In genomic region chr12:47744005-47744651, GRCh38 we compare ENCODE assay signal across 8 cellular contexts. TPM values are rescaled to one million over a fixed set of nuclear protein-coding genes. Genes with fewer than 3 reads are reported as not detected.
DNase-seq lines count a peak whose midpoint lies in the region; ATAC-seq and TF ChIP-seq lines count a peak whose summit lies in the region.

No MANE protein-coding gene starts in this region.

- no peak overlapping the region for H3K4me3 ChIP-seq in CD8-positive, alpha-beta memory T cell (ENCODE audit: low read length)
- no peak overlapping the region for H3K4me3 ChIP-seq in dorsolateral prefrontal cortex
- H3K4me3 ChIP-seq in psoas muscle, result no peak overlapping the region

- H3K27ac ChIP-seq in CD8-positive, alpha-beta memory T cell (ENCODE audit: low read depth, low read length), result no peak overlapping the region
- H3K27ac ChIP-seq in dorsolateral prefrontal cortex (peak overlapping the region in 57 of 59 donors; percentile 9 to 98 (median 91)), psoas muscle (no peak overlapping the region)

- peak; percentile 26 to 74 (median 39) for DNase-seq in CD8-positive, alpha-beta memory T cell
- DNase-seq in NCI-H1105 (lab: John Stamatoyannopoulos, UW), result peak; percentile 76
- DNase-seq in activated CD4-positive, alpha-beta T cell treated with anti-CD3 and anti-CD28 coated beads for 48 hours, result peak; percentile 63
- DNase-seq in dorsolateral prefrontal cortex, result peak in 1 of 10 donors; percentile 46
- DNase-seq in psoas muscle, result no peak
- no peak for DNase-seq in cardiac septum (ENCODE audit: low spot score)

- TF ChIP-seq CTCF in dorsolateral prefrontal cortex (IDR thresholded peaks at IDR 0.05 in 54 of 56, conservative IDR thresholded peaks at IDR 0.05 in 2 of 56; ENCODE audit: low read depth in 1 of 56, partially characterized antibody in 56 of 56) (peak in 45 of 56 donors; percentile 9 to 61 (median 36)), psoas muscle (IDR thresholded peaks at IDR 0.05) (peak; percentile 43)

- peaks cover 19 to 37% (median 25%) of the 10 kb centered on the region in 3 donors for H3K4me1 Mint-ChIP-seq in CD8-positive, alpha-beta memory T cell

- no peaks in the 10 kb centered on the region for H3K36me3 ChIP-seq in CD8-positive, alpha-beta memory T cell (ENCODE audit: insufficient read depth, low read length)
- no peaks in the 10 kb centered on the region for H3K36me3 ChIP-seq in psoas muscle (ENCODE audit: insufficient read depth in 1 of 2, low read depth in 1 of 2)

- H3K9me3 Mint-ChIP-seq in CD8-positive, alpha-beta memory T cell, result no peaks in the 10 kb centered on the region

- WGBS in psoas muscle, 3 donors, result 52 to 57% (median 54%) methylated on average over 10 of the region's 10 CpGs

- H3K27ac Mint-ChIP-seq in CD8-positive, alpha-beta memory T cell, result peak overlapping the region in 1 of 8 donors; percentile 79

- H3K27me3 Mint-ChIP-seq in CD8-positive, alpha-beta memory T cell, result peaks cover 8 to 25% of the 10 kb centered on the region in 2 donors

- intact Hi-C loops in dorsolateral prefrontal cortex (cut with DNase I), result no loop called here
- intact Hi-C loops in psoas muscle (cut with DNase I), result no loop called here
- intact Hi-C loops in cardiac septum (cut with DNase I), result loop anchor here (2.0 kb wide), 1 partner anchor 21 kb away; no protein-coding TSS in a partner anchor

- peaks cover 21% of the 10 kb centered on the region for H3K4me1 ChIP-seq in CD8-positive, alpha-beta memory T cell (ENCODE audit: insufficient read depth, low read length)
- H3K4me1 ChIP-seq in psoas muscle, result no peaks in the 10 kb centered on the region

- peak in 2 of 4 donors; percentile 40 to 46 for ATAC-seq in psoas muscle
- no peak for ATAC-seq in HG03280 (IDR thresholded peaks at IDR 0.05; ENCODE audit: unreplicated experiment)
- no peak for ATAC-seq in HG02981 (IDR thresholded peaks at IDR 0.05; ENCODE audit: unreplicated experiment)

- POLR2A ChIA-PET in CD8-positive, alpha-beta memory T cell (lab: Charles Lee), result interaction anchor here (1.1 to 1.4 kb wide), 2 partner anchors 14 to 84 kb away, joined by 3 read pairs; partner anchors contain the start of gene RAPGEF3

- H3K36me3 Mint-ChIP-seq in CD8-positive, alpha-beta memory T cell, result no peaks in the 10 kb centered on the region

- no peak overlapping the region for H3K4me3 Mint-ChIP-seq in CD8-positive, alpha-beta memory T cell

- CTCF ChIA-PET in CD8-positive, alpha-beta memory T cell (lab: Charles Lee), result interaction anchor here (1.0 to 9.6 kb wide), 18 partner anchors 15 to 712 kb away, joined by 3 to 414 read pairs (median 5); partner anchors contain the start of genes ENDOU, HDAC7, RAPGEF3 and RPAP3

- peaks cover 2% of the 10 kb centered on the region for H3K27me3 ChIP-seq in CD8-positive, alpha-beta memory T cell (ENCODE audit: insufficient read depth, low read length, poor library complexity, severe bottlenecking)
- H3K27me3 ChIP-seq in dorsolateral prefrontal cortex (no peaks in the 10 kb centered on the region), psoas muscle (ENCODE audit: insufficient read depth in 3 of 3, low read length in 2 of 3) (no peaks in the 10 kb centered on the region)

- no peaks in the 10 kb centered on the region for H3K9me3 ChIP-seq in CD8-positive, alpha-beta memory T cell (ENCODE audit: low read length)
- H3K9me3 ChIP-seq in psoas muscle, result no peaks in the 10 kb centered on the region

RNA-seq across cellular contexts. Expression of gene RAPGEF3, which starts 14.6 kb away (rescaled TPM):
- 1 to 10 TPM in 1 of 2 experiments, under 1 TPM in 1; 0.95 to 1.1 TPM for total RNA-seq in CD8-positive, alpha-beta memory T cell
- 0.15 TPM for polyA plus RNA-seq in CD8-positive, alpha-beta memory T cell
- total RNA-seq in dorsolateral prefrontal cortex (100 to 1,000 TPM in 51 of 120 experiments, 10 to 100 TPM in 69; 33.3 to 206 (median 93.7) TPM), psoas muscle (10 to 100 TPM in 2 of 4 donors, 1 to 10 TPM in 2; 5.1 to 28.8 (median 11.7) TPM), cardiac septum (26.3 TPM)
- 10 to 100 TPM; 11.7 to 29.9 (median 15.0) TPM for polyA plus RNA-seq in psoas muscle

RNA-seq across cellular contexts. Expression of gene ENDOU, which starts 18.8 kb away (rescaled TPM):
- not detected for total RNA-seq in CD8-positive, alpha-beta memory T cell
- not detected for polyA plus RNA-seq in CD8-positive, alpha-beta memory T cell
- total RNA-seq in dorsolateral prefrontal cortex, result 1 to 10 TPM in 111 of 120 experiments, under 1 TPM in 9; 0.65 to 4.5 (median 2.0) TPM
- total RNA-seq in psoas muscle, result under 1 TPM in 2 of 4 donors, not detected in 2; 0.13 to 0.15 TPM
- under 1 TPM in 2 of 3 donors, not detected in 1; 0.25 to 0.82 TPM for polyA plus RNA-seq in psoas muscle
- total RNA-seq in cardiac septum, result 0.24 TPM

RNA-seq across cellular contexts. Expression of gene SLC48A1, which starts 28.9 kb away (rescaled TPM):
- 10 to 100 TPM; 10.9 to 11.5 TPM for total RNA-seq in CD8-positive, alpha-beta memory T cell
- polyA plus RNA-seq in CD8-positive, alpha-beta memory T cell, result 9.1 TPM
- 100 to 1,000 TPM in 84 of 120 experiments, 10 to 100 TPM in 36; 71.9 to 264 (median 114) TPM for total RNA-seq in dorsolateral prefrontal cortex
- 10 to 100 TPM; 21.8 to 28.7 (median 27.3) TPM for total RNA-seq in psoas muscle
- 10 to 100 TPM; 12.7 to 23.5 (median 19.6) TPM for polyA plus RNA-seq in psoas muscle
- total RNA-seq in cardiac septum, result 20.7 TPM

RNA-seq across cellular contexts. Expression of gene RPAP3, which starts 38.3 kb away (rescaled TPM):
- 10 to 100 TPM; 54.0 to 58.1 TPM for total RNA-seq in CD8-positive, alpha-beta memory T cell
- polyA plus RNA-seq in CD8-positive, alpha-beta memory T cell, result 35.3 TPM
- total RNA-seq in dorsolateral prefrontal cortex (10 to 100 TPM; 18.5 to 41.3 (median 28.2) TPM), psoas muscle (10 to 100 TPM; 24.1 to 28.5 (median 27.4) TPM), cardiac septum (21.0 TPM)
- polyA plus RNA-seq in psoas muscle, result 10 to 100 TPM; 18.8 to 43.2 (median 20.9) TPM

Comparison
In these comparisons a context has a peak if more than half of its experiments do, and no peak if none do; other contexts are left out.
1. DNase-seq: peak in CD8-positive, alpha-beta memory T cell (5 of 5), NCI-H1105 (single experiment) and activated CD4-positive, alpha-beta T cell treated with anti-CD3 and anti-CD28 coated beads for 48 hours (single experiment); none in psoas muscle (0 of 2) and cardiac septum (single experiment).
2. H3K27ac ChIP-seq: peak in dorsolateral prefrontal cortex (57 of 59); none in CD8-positive, alpha-beta memory T cell (single experiment) and psoas muscle (single experiment).